Comparison of ENCODE assay signal across 8 cellular contexts in the genomic region with DNA sequence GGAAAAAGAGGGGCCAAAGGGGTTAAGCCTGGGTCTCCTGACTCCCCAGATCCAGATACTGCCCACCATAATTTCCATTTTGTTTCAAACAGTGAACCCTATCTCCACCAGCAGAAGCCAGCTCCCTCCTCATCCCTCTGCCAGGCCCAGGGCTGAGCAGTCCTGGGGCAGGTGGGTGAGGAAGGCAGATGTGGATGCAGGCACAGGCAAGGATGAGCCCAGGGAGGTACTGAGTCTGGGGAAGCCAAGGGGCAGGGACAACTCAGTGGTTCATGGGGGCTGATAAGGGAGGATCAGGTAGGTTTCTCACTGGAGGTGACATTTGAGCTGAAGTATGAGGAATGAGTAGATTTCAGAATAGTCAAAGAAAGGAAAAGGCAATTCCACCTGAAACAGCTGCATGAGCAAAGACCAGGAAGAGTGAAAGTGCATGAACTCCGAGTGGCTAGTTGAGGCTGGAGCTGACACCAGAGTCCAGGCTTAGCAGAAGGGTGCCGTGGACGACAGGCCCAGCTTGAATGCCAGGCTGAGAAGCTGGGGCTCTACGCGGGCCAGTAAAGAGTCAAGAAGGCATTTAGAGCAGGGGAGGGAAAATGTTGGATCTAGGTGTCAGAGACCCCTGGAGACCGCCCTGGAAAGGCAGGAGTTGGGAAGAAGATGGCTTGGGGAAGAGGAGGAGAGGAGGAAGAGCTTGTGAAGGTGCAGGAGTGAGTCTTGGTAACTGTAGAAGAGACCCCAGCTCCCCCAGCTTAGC. TPM values are rescaled to one million over a fixed set of nuclear protein-coding genes. Genes with fewer than 3 reads are reported as not detected.
DNase-seq lines count a peak whose midpoint lies in the region; ATAC-seq and TF ChIP-seq lines count a peak whose summit lies in the region.

No MANE protein-coding gene starts in this region.

- H3K4me3 ChIP-seq in ascending aorta (peak overlapping the region; percentile 82 to 86), right lobe of liver (peak overlapping the region; percentile 73 to 82 (median 76)), tibial nerve (peak overlapping the region; percentile 81 to 100 (median 86))

- intact Hi-C loops in ascending aorta (cut with DNase I) (loop anchor here (1.0 kb wide), 2 partner anchors 9 to 33 kb away; no protein-coding TSS in a partner anchor), right lobe of liver (cut with DNase I) (no loop called here)

- no peaks in the 10 kb centered on the region for H3K9me3 ChIP-seq in ascending aorta
- no peaks in the 10 kb centered on the region for H3K9me3 ChIP-seq in right lobe of liver
- H3K9me3 ChIP-seq in tibial nerve, result no peaks in the 10 kb centered on the region

- H3K27ac ChIP-seq in ascending aorta, result peak overlapping the region; percentile 93 to 96
- peak overlapping the region; percentile 66 to 87 (median 78) for H3K27ac ChIP-seq in right lobe of liver
- H3K27ac ChIP-seq in tibial nerve, result peak overlapping the region; percentile 96 to 99 (median 97)

- TF ChIP-seq EP300 in tibial nerve (IDR thresholded peaks at IDR 0.05), result no peak

- H3K36me3 ChIP-seq in ascending aorta, result peaks cover 11 to 12% of the 10 kb centered on the region in 2 donors
- peaks cover 0 to 4% (median 0%) of the 10 kb centered on the region in 4 donors for H3K36me3 ChIP-seq in right lobe of liver
- peaks cover 0 to 18% (median 7%) of the 10 kb centered on the region in 3 donors for H3K36me3 ChIP-seq in tibial nerve

- peak; percentile 58 for DNase-seq in activated effector memory CD4-positive, alpha-beta T cell treated with anti-CD3 and anti-CD28 coated beads, Interleukin-2, amount 50 U/mL, for 16 hours
- DNase-seq in activated effector memory CD4-positive, alpha-beta T cell treated with Interleukin-2 at 50 U/mL for 16 hours, result no peak
- DNase-seq in ascending aorta (ENCODE audit: low spot score in 2 of 2), result no peak
- no peak for DNase-seq in right lobe of liver
- DNase-seq in tibial nerve (ENCODE audit: low spot score in 2 of 2), result no peak
- no peak for DNase-seq in NOMO-1 treated with DMSO at 0.1 percent for 48 hours (lab: John Stamatoyannopoulos, UW; ENCODE audit: unreplicated experiment)
- DNase-seq in mucosa of gallbladder (ENCODE audit: low spot score), result no peak
- no peak for DNase-seq in dedifferentiated amniotic fluid mesenchymal stem cell (ENCODE audit: extremely low spot score)

- H3K27me3 ChIP-seq in ascending aorta (no peaks in the 10 kb centered on the region), right lobe of liver (no peaks in the 10 kb centered on the region), tibial nerve (no peaks in the 10 kb centered on the region)

- TF ChIP-seq CTCF in ascending aorta (IDR thresholded peaks at IDR 0.05) (no peak), right lobe of liver (IDR thresholded peaks at IDR 0.05) (no peak), tibial nerve (IDR thresholded peaks at IDR 0.05) (no peak)

- ATAC-seq in right lobe of liver, result no peak

- peaks cover 43 to 70% of the 10 kb centered on the region in 2 donors for H3K4me1 ChIP-seq in ascending aorta
- H3K4me1 ChIP-seq in right lobe of liver, result peaks cover 0 to 46% (median 18%) of the 10 kb centered on the region in 4 donors
- H3K4me1 ChIP-seq in tibial nerve, result peaks cover 3 to 83% (median 64%) of the 10 kb centered on the region in 4 donors

- 2% methylated on average over 6 of the region's 6 CpGs for WGBS in right lobe of liver (ENCODE audit: insufficient coverage, low coverage, low lambda C conversion rate, missing lambda C conversion rate)
- WGBS in tibial nerve, 2 donors, result 4 to 8% methylated on average over 6 of the region's 6 CpGs

- TF ChIP-seq POLR2A in right lobe of liver (IDR thresholded peaks at IDR 0.05), result no peak
- TF ChIP-seq POLR2A in tibial nerve (IDR thresholded peaks at IDR 0.05), result no peak

RNA-seq across cellular contexts. Expression of gene CIC, which starts 10.3 kb away (rescaled TPM):
- total RNA-seq in ascending aorta, result 247 TPM
- 10 to 100 TPM; 19.9 to 53.6 (median 35.2) TPM for total RNA-seq in right lobe of liver
- total RNA-seq in tibial nerve, result 10 to 100 TPM; 27.0 to 74.1 (median 41.3) TPM
- total RNA-seq in mucosa of gallbladder, result 93.4 TPM

RNA-seq across cellular contexts. Expression of gene PRR19, which starts 22.6 kb away (rescaled TPM):
- total RNA-seq in ascending aorta (not detected), right lobe of liver (under 1 TPM; 0.18 to 0.74 (median 0.21) TPM), tibial nerve (under 1 TPM in 2 of 4 donors, not detected in 2; 0.30 to 0.44 TPM), mucosa of gallbladder (0.75 TPM)

RNA-seq across cellular contexts. Expression of gene PAFAH1B3, which starts 23.1 kb away (rescaled TPM):
- total RNA-seq in ascending aorta, result 88.9 TPM
- 10 to 100 TPM in 1 of 6 experiments, 1 to 10 TPM in 5; 1.6 to 10.6 (median 5.0) TPM for total RNA-seq in right lobe of liver
- 1 to 10 TPM; 3.8 to 9.0 (median 8.1) TPM for total RNA-seq in tibial nerve
- 28.6 TPM for total RNA-seq in mucosa of gallbladder

RNA-seq across cellular contexts. Expression of gene ERF, which starts 24.4 kb away (rescaled TPM):
- 51.6 TPM for total RNA-seq in ascending aorta
- total RNA-seq in right lobe of liver, result 10 to 100 TPM; 15.4 to 35.7 (median 30.5) TPM
- 10 to 100 TPM; 30.4 to 42.6 (median 35.1) TPM for total RNA-seq in tibial nerve
- total RNA-seq in mucosa of gallbladder, result 68.3 TPM

RNA-seq across cellular contexts. Expression of gene TMEM145, which starts 33.8 kb away (rescaled TPM):
- total RNA-seq in ascending aorta (not detected), right lobe of liver (under 1 TPM in 3 of 6 experiments, not detected in 3; 0.10 to 0.16 (median 0.12) TPM), tibial nerve (under 1 TPM in 1 of 4 donors, not detected in 3; 0.20 TPM), mucosa of gallbladder (0.63 TPM)
